ENCODE assay signal across 7 cellular contexts in genomic region chr16:86044241-86044671, GRCh38.
DNase-seq lines count a peak whose midpoint lies in the region; ATAC-seq, FAIRE-seq and TF ChIP-seq lines count a peak whose summit lies in the region.

No MANE protein-coding gene starts in this region.

- no peak overlapping the region for H3K4me3 Mint-ChIP-seq in activated naive CD8-positive, alpha-beta T cell treated with anti-CD3 and anti-CD28 coated beads, Interleukin-2, amount 10 ng/mL, durations not matched to agents 7 days and 5 days

- no peak overlapping the region for H3K9ac ChIP-seq in NT2/D1 (ENCODE audit: insufficient read length, low read depth)

- H3K27ac Mint-ChIP-seq in activated naive CD8-positive, alpha-beta T cell treated with anti-CD3 and anti-CD28 coated beads, Interleukin-2, amount 10 ng/mL, durations not matched to agents 7 days and 5 days = no peak overlapping the region

- POLR2A ChIA-PET in activated naive CD8-positive, alpha-beta T cell treated with anti-CD3 and anti-CD28 coated beads, Interleukin-2, amount 10 ng/mL, durations not matched to agents 7 days and 5 days (lab: Charles Lee) = no interaction called here

- TF ChIP-seq POLR2A in GM12891 (IDR thresholded peaks at IDR 0.05; ENCODE audit: low read depth, low read length) = no peak

- peak; percentile 62 for DNase-seq in GM12891 (ENCODE audit: insufficient read length, low spot score)
- peak; percentile 80 for DNase-seq in NT2/D1 (ENCODE audit: low read depth, low spot score)
- DNase-seq in activated naive CD8-positive, alpha-beta T cell treated with anti-CD3 and anti-CD28 coated beads, Interleukin-2, amount 10 ng/mL, durations not matched to agents 7 days and 5 days = peak; percentile 67
- peak; percentile 56 for DNase-seq in iris pigment epithelial cell (ENCODE audit: low read depth)
- peak; percentile 75 for DNase-seq in stimulated activated naive CD8-positive, alpha-beta T cell treated with anti-CD3 and anti-CD28 coated beads, Interleukin-15, Interleukin-2, amounts not matched to agents 100 U/mL and 50 U/mL, for 24 hours

- peaks cover 26% of the 10 kb centered on the region for H3K27me3 ChIP-seq in NT2/D1 (ENCODE audit: insufficient read depth, insufficient read length)

- H3K9me3 ChIP-seq in NT2/D1 (ENCODE audit: insufficient read depth, low read length) = no peaks in the 10 kb centered on the region

- H3K9me3 Mint-ChIP-seq in activated naive CD8-positive, alpha-beta T cell treated with anti-CD3 and anti-CD28 coated beads, Interleukin-2, amount 10 ng/mL, durations not matched to agents 7 days and 5 days = no peaks in the 10 kb centered on the region

- FAIRE-seq in GM12891 (lab: Jason Lieb, UNC) = peak; percentile 26

- H3K4me1 ChIP-seq in NT2/D1 (ENCODE audit: insufficient read depth, insufficient read length) = peaks cover 14% of the 10 kb centered on the region

- H3K4me3 ChIP-seq in NT2/D1 (ENCODE audit: insufficient read length, low read depth) = no peak overlapping the region

- peak; percentile 32 for ATAC-seq in activated naive CD8-positive, alpha-beta T cell treated with anti-CD3 and anti-CD28 coated beads, Interleukin-2, amount 10 ng/mL, durations not matched to agents 7 days and 5 days (ENCODE audit: low read depth)
- no peak for ATAC-seq in stimulated activated naive CD8-positive, alpha-beta T cell treated with anti-CD3 and anti-CD28 coated beads, Interleukin-15, Interleukin-2, amounts not matched to agents 100 U/mL and 50 U/mL, for 24 hours
- no peak for ATAC-seq in GM21619 (IDR thresholded peaks at IDR 0.05; ENCODE audit: unreplicated experiment)
- ATAC-seq in GM18861 (IDR thresholded peaks at IDR 0.05; ENCODE audit: unreplicated experiment) = no peak

- H3K36me3 ChIP-seq in NT2/D1 (ENCODE audit: insufficient read depth, insufficient read length, low read length) = no peaks in the 10 kb centered on the region

- peaks cover 13% of the 10 kb centered on the region for H3K4me1 Mint-ChIP-seq in activated naive CD8-positive, alpha-beta T cell treated with anti-CD3 and anti-CD28 coated beads, Interleukin-2, amount 10 ng/mL, durations not matched to agents 7 days and 5 days

- no peaks in the 10 kb centered on the region for H3K36me3 Mint-ChIP-seq in activated naive CD8-positive, alpha-beta T cell treated with anti-CD3 and anti-CD28 coated beads, Interleukin-2, amount 10 ng/mL, durations not matched to agents 7 days and 5 days

- H3K27me3 Mint-ChIP-seq in activated naive CD8-positive, alpha-beta T cell treated with anti-CD3 and anti-CD28 coated beads, Interleukin-2, amount 10 ng/mL, durations not matched to agents 7 days and 5 days = peaks cover 41% of the 10 kb centered on the region

TF ChIP-seq in GM12891, 5 proteins besides CTCF, POLR2A, EP300 and RAD21:
- no peak for TF ChIP-seq TAF1 (IDR thresholded peaks at IDR 0.05; ENCODE audit: low read depth, low read length)
- no peak for TF ChIP-seq POLR2AphosphoS5 (IDR thresholded peaks at IDR 0.05; ENCODE audit: low read depth, low read length)
- TF ChIP-seq SPI1 (IDR thresholded peaks at IDR 0.05; ENCODE audit: low read depth, low read length) = no peak
- no peak for TF ChIP-seq POU2F2 (IDR thresholded peaks at IDR 0.05; ENCODE audit: low read depth, low read length)
- TF ChIP-seq PAX5 (IDR thresholded peaks at IDR 0.05; ENCODE audit: insufficient read depth, low read length, severe bottlenecking) = no peak
